Comparison of ENCODE assay signal across 8 cellular contexts in genomic region chr6:117352466-117353081, GRCh38.
A peak's percentile ranks its signal among the peaks of the same experiment; 100 is the strongest.
DNase-seq lines count a peak whose midpoint lies in the region; ATAC-seq and TF ChIP-seq lines count a peak whose summit lies in the region.

No MANE protein-coding gene starts in this region.

- H3K27me3 ChIP-seq in endodermal cell (ENCODE audit: control insufficient read depth, insufficient read depth, low read length, poor library complexity, severe bottlenecking) = peaks cover 11% of the 10 kb centered on the region

- no peaks in the 10 kb centered on the region for H3K36me3 ChIP-seq in endodermal cell (ENCODE audit: control insufficient read depth, insufficient read depth, low read length)

- H3K27ac ChIP-seq in endodermal cell (ENCODE audit: low read depth, low read length) = no peak overlapping the region
- no peak overlapping the region for H3K27ac ChIP-seq in substantia nigra (ENCODE audit: low read depth, low read length, poor library complexity, severe bottlenecking)

- H3K4me3 ChIP-seq in endodermal cell (ENCODE audit: low read length) = no peak overlapping the region

- no peaks in the 10 kb centered on the region for H3K9me3 ChIP-seq in endodermal cell (ENCODE audit: control insufficient read depth, low read length)

- WGBS in endodermal cell (ENCODE audit: insufficient coverage in 1 of 2, insufficient read length in 1 of 2), 2 experiments = 78 to 84% methylated on average over 3 of the region's 3 CpGs

- H3K9me3 Mint-ChIP-seq in Calu3 (ENCODE audit: low read depth, unreplicated experiment) (no peaks in the 10 kb centered on the region), endodermal cell (no peaks in the 10 kb centered on the region), T-cell (no peaks in the 10 kb centered on the region)

- ATAC-seq in GM19463 (IDR thresholded peaks at IDR 0.05; ENCODE audit: unreplicated experiment) (peak; percentile 63), T-cell (replicated peaks in 1 of 4) (no peak)

- no peak overlapping the region for H3K27ac Mint-ChIP-seq in Calu3 (ENCODE audit: unreplicated experiment)
- H3K27ac Mint-ChIP-seq in endodermal cell = no peak overlapping the region
- H3K27ac Mint-ChIP-seq in T-cell = no peak overlapping the region

- H3K27me3 Mint-ChIP-seq in Calu3 (ENCODE audit: unreplicated experiment) (no peaks in the 10 kb centered on the region), endodermal cell (ENCODE audit: insufficient read depth) (no peaks in the 10 kb centered on the region), T-cell (peaks cover 0 to 3% of the 10 kb centered on the region in 2 donors)

- in situ Hi-C loops in GM13976 (cut with MboI; ENCODE audit: low sequenced_read_pairs, unreplicated experiment) = no loop called here

- H3K4me1 Mint-ChIP-seq in Calu3 (ENCODE audit: low read depth, unreplicated experiment) (peaks cover 8% of the 10 kb centered on the region), endodermal cell (no peaks in the 10 kb centered on the region), T-cell (no peaks in the 10 kb centered on the region)

- CTCF ChIA-PET in Calu3 (lab: Charles Lee) = no interaction called here
- CTCF ChIA-PET in T-cell (lab: Charles Lee) = no interaction called here

- H3K4me1 ChIP-seq in endodermal cell (ENCODE audit: control insufficient read depth, insufficient read depth, low read length) = no peaks in the 10 kb centered on the region

- TF ChIP-seq CTCF in Calu3 (IDR thresholded peaks at IDR 0.05; ENCODE audit: unreplicated experiment) (peak; percentile 19), endodermal cell (conservative IDR thresholded peaks at IDR 0.05) (peak; percentile 74), GM13976 (IDR thresholded peaks at IDR 0.05; ENCODE audit: borderline replicate concordance, control extremely low read depth, extremely low read depth, insufficient read depth, missing control alignments) (no peak)

- BruUV-seq in Calu3 (replicated peaks; lab: Mats Ljungman, UMichigan) = no TSS peak

- intact Hi-C loops in Calu3 (cut with micrococcal nuclease; ENCODE audit: unreplicated experiment) = loop anchor here (2.0 to 5.0 kb wide), 3 partner anchors 35 to 204 kb away; no protein-coding TSS in a partner anchor

- H3K36me3 Mint-ChIP-seq in Calu3 (ENCODE audit: insufficient read depth, unreplicated experiment) = no peaks in the 10 kb centered on the region
- H3K36me3 Mint-ChIP-seq in endodermal cell (ENCODE audit: low read depth) = no peaks in the 10 kb centered on the region
- H3K36me3 Mint-ChIP-seq in T-cell = no peaks in the 10 kb centered on the region

- POLR2A ChIA-PET in T-cell (lab: Charles Lee) = no interaction called here

- H3K4me3 Mint-ChIP-seq in Calu3 (ENCODE audit: low read depth, unreplicated experiment) (no peak overlapping the region), endodermal cell (no peak overlapping the region), T-cell (no peak overlapping the region)

- peak; percentile 11 for DNase-seq in Calu3
- DNase-seq in M059J (ENCODE audit: low read depth) = peak; percentile 46
- DNase-seq in endodermal cell = no peak
- no peak for DNase-seq in substantia nigra (lab: John Stamatoyannopoulos, UW)
- no peak for DNase-seq in T-cell
- no peak for DNase-seq in GM13976 (ENCODE audit: low spot score)
- no peak for DNase-seq in D341Med (ENCODE audit: low spot score)

- H3K9ac ChIP-seq in endodermal cell (ENCODE audit: extremely low read depth, low read length, poor library complexity, severe bottlenecking) = no peak overlapping the region

Comparison
In these comparisons a context has a peak if more than half of its experiments do, and no peak if none do; other contexts are left out.
1. DNase-seq: peak in Calu3 (single experiment) and M059J (single experiment); none in endodermal cell (single experiment), substantia nigra (0 of 49), T-cell (0 of 34), GM13976 (single experiment) and D341Med (single experiment).